ENCODE assay signal across 10 cellular contexts in the genomic region with DNA sequence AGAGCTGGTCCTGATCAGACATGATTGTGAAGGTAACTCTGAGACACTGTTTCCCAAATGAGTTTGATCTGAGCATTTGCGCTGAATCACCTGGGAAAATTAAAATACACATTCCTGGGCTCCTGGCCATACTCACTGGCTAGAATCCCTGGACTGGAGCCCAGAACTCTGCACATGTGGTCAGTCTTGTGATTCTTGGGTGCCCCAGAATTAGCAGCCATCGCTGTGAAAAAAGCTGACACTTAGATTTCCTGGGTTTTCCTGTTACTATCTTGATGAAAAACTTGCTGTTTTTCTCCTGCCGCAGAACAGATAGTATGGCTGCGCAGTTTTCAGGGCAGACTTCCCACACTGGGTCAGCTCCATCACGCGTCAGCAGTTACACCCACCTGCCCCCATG. TPM values are rescaled to one million over a fixed set of nuclear protein-coding genes. Genes with fewer than 3 reads are reported as not detected.
DNase-seq lines count a peak whose midpoint lies in the region; ATAC-seq, FAIRE-seq and TF ChIP-seq lines count a peak whose summit lies in the region.
"Had no signal": no experiment of that assay in that cellular context is flagged by ENCODE, and none has a peak within 500 bp of the region (broad histone marks: within the 10 kb centered on the region; RNA-seq: fewer than 3 reads in every experiment).

No MANE protein-coding gene starts in this region.

- H3K36me3 ChIP-seq in PC-3 (ENCODE audit: low read depth, low read length), result no peaks in the 10 kb centered on the region

- H3K4me3 ChIP-seq in PC-3 (ENCODE audit: low read length), result no peak overlapping the region
- H3K4me3 ChIP-seq in fibroblast of pulmonary artery (replicated peaks; ENCODE audit: low read depth, low read length), result no peak overlapping the region

- peaks cover 19% of the 10 kb centered on the region for H3K27me3 ChIP-seq in PC-3 (ENCODE audit: low read length)

- H3K4me1 ChIP-seq in PC-3 (ENCODE audit: insufficient read depth, low read length), result no peaks in the 10 kb centered on the region; the same call in 1 of the 2 replicates

- no peak overlapping the region for H3K4me3 Mint-ChIP-seq in neural crest cell
- H3K4me3 Mint-ChIP-seq: activated CD4-positive, alpha-beta T cell treated with anti-CD3 and anti-CD28 coated beads for 36 hours; activated naive CD8-positive, alpha-beta T cell had no signal

- ATAC-seq in PC-3 (no peak), HG02852 (IDR thresholded peaks at IDR 0.05; ENCODE audit: unreplicated experiment) (no peak), GM18519 (IDR thresholded peaks at IDR 0.05; ENCODE audit: low FRiP score, unreplicated experiment) (no peak), GM21619 (IDR thresholded peaks at IDR 0.05; ENCODE audit: unreplicated experiment) (no peak)
- ATAC-seq: activated CD4-positive, alpha-beta T cell treated with anti-CD3 and anti-CD28 coated beads for 36 hours had no signal

- H3K27ac ChIP-seq in PC-3 (ENCODE audit: low read length), result no peak overlapping the region

- H3K79me2 ChIP-seq in PC-3 (ENCODE audit: low read length), result no peaks in the 10 kb centered on the region

- no TSS peak for BruUV-seq in PC-3 (replicated peaks; lab: Mats Ljungman, UMichigan)

- CTCF ChIA-PET in PC-3 (lab: Charles Lee), result interaction anchor here (0.5 kb wide), 1 partner anchor 39 kb away, joined by 3 read pairs; no protein-coding TSS in a partner anchor

- POLR2A ChIA-PET in PC-3 (lab: Charles Lee; ENCODE audit: unreplicated experiment), result no interaction called here

- DNase-seq in C1 segment of cervical spinal cord (lab: John Stamatoyannopoulos, UW) (peak in 9 of 14 donors; percentile 10 to 52 (median 36)), PC-3 (peak; percentile 20), fibroblast of pulmonary artery (ENCODE audit: low read depth) (peak; percentile 76), neural crest cell (ENCODE audit: low read depth, low spot score) (no peak), GM12892 (ENCODE audit: insufficient read length) (no peak)
- DNase-seq: activated CD4-positive, alpha-beta T cell treated with anti-CD3 and anti-CD28 coated beads for 36 hours had no signal

- peak overlapping the region; percentile 78 for H3K27ac Mint-ChIP-seq in neural crest cell (ENCODE audit: unreplicated experiment)
- H3K27ac Mint-ChIP-seq: activated CD4-positive, alpha-beta T cell treated with anti-CD3 and anti-CD28 coated beads for 36 hours; activated naive CD8-positive, alpha-beta T cell had no signal

- no peak for FAIRE-seq in GM12892 (lab: Jason Lieb, UNC)

- peaks cover 57% of the 10 kb centered on the region for H3K4me1 Mint-ChIP-seq in neural crest cell
- H3K4me1 Mint-ChIP-seq: activated CD4-positive, alpha-beta T cell treated with anti-CD3 and anti-CD28 coated beads for 36 hours had no signal

- intact Hi-C loops in PC-3 (cut with micrococcal nuclease), result no loop called here

- H3K9me2 ChIP-seq in PC-3 (replicated peaks; ENCODE audit: low read length), result no peaks in the 10 kb centered on the region

- H3K9me3 ChIP-seq in PC-3 (ENCODE audit: low read length), result no peaks in the 10 kb centered on the region

- H3F3A ChIP-seq in PC-3 (ENCODE audit: low read length, unreplicated experiment), result no peaks in the 10 kb centered on the region

- no peak for TF ChIP-seq POLR2A in GM12892 (IDR thresholded peaks at IDR 0.05; ENCODE audit: low read depth, low read length)

- no peak overlapping the region for H3K4me2 ChIP-seq in PC-3 (ENCODE audit: low read length)

- H3K9me3 Mint-ChIP-seq in neural crest cell, result no peaks in the 10 kb centered on the region

- no peaks in the 10 kb centered on the region for H3K27me3 Mint-ChIP-seq in neural crest cell (ENCODE audit: low read depth)

- TF ChIP-seq CTCF in PC-3 (conservative IDR thresholded peaks at IDR 0.05; ENCODE audit: low read depth, low read length), result no peak
- no peak for TF ChIP-seq CTCF in fibroblast of pulmonary artery (IDR thresholded peaks at IDR 0.05; ENCODE audit: low read length, missing control alignments)
- TF ChIP-seq CTCF in neural crest cell (conservative IDR thresholded peaks at IDR 0.05), result no peak

- H4K20me1 ChIP-seq in PC-3 (ENCODE audit: low read length), result no peaks in the 10 kb centered on the region

- no peaks in the 10 kb centered on the region for H3K36me3 Mint-ChIP-seq in neural crest cell (ENCODE audit: low read depth)
- H3K36me3 Mint-ChIP-seq: activated naive CD8-positive, alpha-beta T cell had no signal

- no peak overlapping the region; the same call in 1 of the 2 replicates for H2AFZ ChIP-seq in PC-3 (ENCODE audit: low read length)

- H3K9ac ChIP-seq in PC-3 (ENCODE audit: low read length), result no peak overlapping the region

RNA-seq across cellular contexts. Expression of a gene that starts 24.6 kb away (rescaled TPM):
- total RNA-seq in PC-3 (2014; rRNA removed), result 0.22 and 2.0 TPM in 2 replicates
- total RNA-seq in neural crest cell, result 16.2 and 19.6 TPM in 2 replicates
- polyA plus RNA-seq in GM12892 (2012; ENCODE audit: missing spikeins), result not detected
- total RNA-seq: activated CD4-positive, alpha-beta T cell treated with anti-CD3 and anti-CD28 coated beads for 36 hours had no signal

RNA-seq across cellular contexts. Expression of a gene that starts 39.6 kb away (rescaled TPM):
- total RNA-seq in PC-3 (2014; rRNA removed) (6.6 and 9.8 TPM in 2 replicates), neural crest cell (2.4 and 3.0 TPM in 2 replicates)
- polyA plus RNA-seq in GM12892 (2012; ENCODE audit: missing spikeins), result 0.13 TPM

RNA-seq across cellular contexts. Expression of a gene that starts 50.0 kb away (rescaled TPM):
- total RNA-seq in PC-3 (2014; rRNA removed) (not detected in 2 replicates), neural crest cell (not detected in 2 replicates)
- not detected for polyA plus RNA-seq in GM12892 (2012; ENCODE audit: missing spikeins)
- total RNA-seq: activated CD4-positive, alpha-beta T cell treated with anti-CD3 and anti-CD28 coated beads for 36 hours had no signal

Comparison
In these comparisons a context has a peak if more than half of its experiments do, and no peak if none do; other contexts are left out.
1. DNase-seq: peak in C1 segment of cervical spinal cord (9 of 14), PC-3 (single experiment) and fibroblast of pulmonary artery (single experiment); none in neural crest cell (single experiment) and GM12892 (single experiment).